21 cellular contexts compared by ENCODE assay signal in the genomic region with DNA sequence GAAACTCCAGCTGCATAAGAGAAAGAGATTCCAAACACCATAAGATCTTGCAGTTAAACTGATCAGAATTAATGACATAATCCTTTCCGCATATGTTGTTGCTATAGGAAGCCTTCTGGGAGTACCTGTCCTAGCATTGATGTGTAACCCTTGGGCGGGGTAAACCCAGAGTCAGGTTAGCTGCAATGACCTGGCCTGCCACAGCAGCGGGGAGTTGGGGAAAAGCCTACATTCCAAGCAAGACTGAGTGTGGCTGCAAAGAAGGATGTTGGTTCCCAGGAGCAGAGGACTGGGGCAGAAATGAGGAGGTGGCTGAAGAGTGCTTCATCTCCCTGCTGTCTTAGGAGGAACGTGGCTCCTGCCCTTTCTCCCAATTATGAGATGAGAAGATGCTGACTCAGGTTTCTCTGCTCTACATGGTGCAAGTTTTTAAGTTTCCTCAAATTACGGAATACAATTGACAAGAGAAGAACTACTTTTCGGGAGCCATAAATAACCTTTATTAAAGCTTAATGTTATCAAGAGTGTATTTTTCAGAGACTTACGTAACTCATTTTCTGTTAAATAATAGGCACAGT.
"Had no signal": no experiment of that assay in that cellular context is flagged by ENCODE, and none has a peak within 500 bp of the region (broad histone marks: within the 10 kb centered on the region; RNA-seq: fewer than 3 reads in every experiment).

No MANE protein-coding gene starts in this region.

- H3K27me3 ChIP-seq: body of pancreas, esophagus squamous epithelium had no signal

- H3K9me3 ChIP-seq: body of pancreas, esophagus squamous epithelium had no signal

- H3K9ac ChIP-seq: parathyroid adenoma had no signal

- H3K36me3 ChIP-seq: esophagus squamous epithelium had no signal

- H3K27ac ChIP-seq: body of pancreas, esophagus squamous epithelium, parathyroid adenoma, skin epidermis had no signal

- H3K4me1 ChIP-seq: body of pancreas, esophagus squamous epithelium, parathyroid adenoma had no signal

- DNase-seq: activated B cell treated with CpG ODN at 0.5 μM for 24 hours; activated CD4-positive, alpha-beta T cell treated with anti-CD3 and anti-CD28 coated beads, Interleukin-2, amount 10 ng/mL, durations not matched to agents 24 days and 14 days; activated CD8-positive, alpha-beta memory T cell treated with anti-CD3 and anti-CD28 coated beads, Interleukin-2, amount 50 U/mL, for 48 hours; activated CD8-positive, alpha-beta T cell treated with anti-CD3 and anti-CD28 coated beads, Interleukin-2, amount 10 ng/mL, durations not matched to agents 7 days and 5 days; activated naive CD8-positive, alpha-beta T cell treated with anti-CD3 and anti-CD28 coated beads for 36 hours; amygdala; body of pancreas; cortex of kidney; effector CD4-positive, alpha-beta T cell; esophagus squamous epithelium; hippocampal formation; immature natural killer cell; naive B cell; retina; stimulated activated CD4-positive, alpha-beta T cell treated with anti-CD3 and anti-CD28 coated beads, Interleukin-15, amount 100 ng/mL, for 24 hours; stimulated activated CD4-positive, alpha-beta T cell treated with anti-CD3 and anti-CD28 coated beads, Interleukin-4, amount 100 ng/mL, for 1 hour; stimulated activated naive CD4-positive, alpha-beta T cell treated with Interleukin-2 at 50 U/mL for 16 hours; T-helper 2 cell had no signal

- H3K4me3 ChIP-seq: body of pancreas, esophagus squamous epithelium, lung, skin epidermis had no signal
